In the genomic region with DNA sequence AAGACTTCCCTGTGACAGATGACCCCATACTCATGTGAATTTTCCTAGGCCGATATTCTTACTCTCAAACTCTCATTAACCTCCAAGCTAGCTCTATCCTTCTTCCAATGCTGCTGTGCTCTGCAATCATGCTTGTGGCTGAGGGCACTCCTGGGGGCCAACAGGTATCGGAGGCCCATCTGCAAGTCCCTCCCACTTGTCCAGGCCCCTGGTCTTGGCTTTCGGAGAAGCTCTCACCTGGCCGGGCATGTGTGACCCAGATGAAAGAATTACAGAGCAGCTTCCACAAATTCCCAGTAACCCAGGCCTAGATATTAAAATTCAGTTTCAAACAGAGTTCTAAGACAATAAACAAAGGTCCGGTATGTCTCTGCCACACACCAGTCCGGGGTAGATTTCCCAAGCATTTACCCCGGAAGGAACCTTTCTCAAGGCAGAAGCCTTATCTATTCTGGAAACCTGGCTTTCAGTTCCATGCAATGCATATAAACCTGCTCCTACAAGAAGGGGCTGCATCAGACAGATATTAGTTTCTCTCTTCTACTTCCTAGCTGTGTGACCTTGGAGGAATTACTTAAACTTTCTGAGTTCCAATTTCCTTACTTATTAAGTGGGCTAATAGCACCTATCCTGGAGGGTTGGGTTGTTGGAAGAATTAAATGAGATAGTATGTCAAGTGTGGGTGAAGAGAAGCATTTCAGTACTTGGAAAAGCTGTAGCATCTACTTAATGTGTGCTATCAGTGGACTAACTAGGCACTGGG, we compare ENCODE assay signal across 1 cellular context.
TF ChIP-seq lines count a peak whose summit lies in the region.

No MANE protein-coding gene starts in this region.

TF ChIP-seq in K562, 482 proteins besides CTCF, POLR2A, EP300 and RAD21 (continued from another document):
- no peak for TF ChIP-seq THRA (IDR thresholded peaks at IDR 0.05)
- peak in 1 of 2 experiments; percentile 55; a peak in 1 of 4 replicates for TF ChIP-seq ZMIZ1 (IDR thresholded peaks at IDR 0.05; ENCODE audit: low read depth in 2 of 2, low read length in 2 of 2)
- TF ChIP-seq NR2C2 (CRISPR knock-in tag; IDR thresholded peaks at IDR 0.05) = no peak
- TF ChIP-seq NR2C2 (tag; IDR thresholded peaks at IDR 0.05) = peak; percentile 40; the same call in 1 of the 2 replicates
- TF ChIP-seq, protein P1, sequence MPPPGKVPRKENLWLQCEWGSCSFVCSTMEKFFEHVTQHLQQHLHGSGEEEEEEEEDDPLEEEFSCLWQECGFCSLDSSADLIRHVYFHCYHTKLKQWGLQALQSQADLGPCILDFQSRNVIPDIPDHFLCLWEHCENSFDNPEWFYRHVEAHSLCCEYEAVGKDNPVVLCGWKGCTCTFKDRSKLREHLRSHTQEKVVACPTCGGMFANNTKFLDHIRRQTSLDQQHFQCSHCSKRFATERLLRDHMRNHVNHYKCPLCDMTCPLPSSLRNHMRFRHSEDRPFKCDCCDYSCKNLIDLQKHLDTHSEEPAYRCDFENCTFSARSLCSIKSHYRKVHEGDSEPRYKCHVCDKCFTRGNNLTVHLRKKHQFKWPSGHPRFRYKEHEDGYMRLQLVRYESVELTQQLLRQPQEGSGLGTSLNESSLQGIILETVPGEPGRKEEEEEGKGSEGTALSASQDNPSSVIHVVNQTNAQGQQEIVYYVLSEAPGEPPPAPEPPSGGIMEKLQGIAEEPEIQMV (tag; conservative IDR thresholded peaks at IDR 0.05; ENCODE audit: low read depth) = no peak
- no peak for TF ChIP-seq MEF2A (IDR thresholded peaks at IDR 0.05; ENCODE audit: control insufficient read depth, low read depth, low read length)
- no peak for TF ChIP-seq SRSF1 (IDR thresholded peaks at IDR 0.05; ENCODE audit: low read depth, low read length)
- TF ChIP-seq SMARCB1 (IDR thresholded peaks at IDR 0.05; ENCODE audit: insufficient read length, low read depth) = no peak
- no peak for TF ChIP-seq TCFL5 (CRISPR knock-in tag; conservative IDR thresholded peaks at IDR 0.05)
- TF ChIP-seq CHD1 (IDR thresholded peaks at IDR 0.05; ENCODE audit: low read length) = no peak
- peak in 1 of 2 experiments; percentile 39; a peak in 1 of 4 replicates for TF ChIP-seq RCOR1 (IDR thresholded peaks at IDR 0.05; ENCODE audit: borderline replicate concordance in 1 of 2, low read depth in 2 of 2, low read length in 2 of 2)
- no peak for TF ChIP-seq LCOR (CRISPR knock-in tag; IDR thresholded peaks at IDR 0.05)
- no peak for TF ChIP-seq ZNF830 (CRISPR knock-in tag; IDR thresholded peaks at IDR 0.05)
- peak; percentile 67 for TF ChIP-seq STAT5A (IDR thresholded peaks at IDR 0.05; ENCODE audit: borderline replicate concordance, low read length)
- TF ChIP-seq HDAC8 (tag; IDR thresholded peaks at IDR 0.05) = no peak
- no peak for TF ChIP-seq CREB3L1 (IDR thresholded peaks at IDR 0.05; ENCODE audit: borderline replicate concordance, low read depth)
- TF ChIP-seq ZNF696 (CRISPR knock-in tag; conservative IDR thresholded peaks at IDR 0.05) = no peak
- TF ChIP-seq SMAD4 (CRISPR knock-in tag; conservative IDR thresholded peaks at IDR 0.05) = peak; percentile 19; the same call in 1 of the 2 replicates
- no peak for TF ChIP-seq BCLAF1 (IDR thresholded peaks at IDR 0.05; ENCODE audit: borderline replicate concordance in 1 of 2, control insufficient read depth in 1 of 2, low read depth in 2 of 2, low read length in 1 of 2)
- TF ChIP-seq, protein P2, sequence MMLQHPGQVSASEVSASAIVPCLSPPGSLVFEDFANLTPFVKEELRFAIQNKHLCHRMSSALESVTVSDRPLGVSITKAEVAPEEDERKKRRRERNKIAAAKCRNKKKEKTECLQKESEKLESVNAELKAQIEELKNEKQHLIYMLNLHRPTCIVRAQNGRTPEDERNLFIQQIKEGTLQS (IDR thresholded peaks at IDR 0.05) = 0 out of 2 replicates have a peak, but pooled peaks have one; percentile 3
- TF ChIP-seq, protein P2 (CRISPR knock-in tag; conservative IDR thresholded peaks at IDR 0.05) = no peak
- no peak for TF ChIP-seq ZNF121 (CRISPR knock-in tag; conservative IDR thresholded peaks at IDR 0.05)
- peak; percentile 72 for TF ChIP-seq ETV1 (tag; conservative IDR thresholded peaks at IDR 0.05; ENCODE audit: low read depth)
- no peak for TF ChIP-seq PTBP1 (IDR thresholded peaks at IDR 0.05; ENCODE audit: low read depth, low read length)
